Comparison of ENCODE assay signal across 17 cellular contexts in genomic region chr9:92564479-92564878, GRCh38. TPM values are rescaled to one million over a fixed set of nuclear protein-coding genes. Genes with fewer than 3 reads are reported as not detected.
A peak's percentile ranks its signal among the peaks of the same experiment; 100 is the strongest.
DNase-seq lines count a peak whose midpoint lies in the region; ATAC-seq and TF ChIP-seq lines count a peak whose summit lies in the region.
"Had no signal": no experiment of that assay in that cellular context is flagged by ENCODE, and none has a peak within 500 bp of the region (broad histone marks: within the 10 kb centered on the region; RNA-seq: fewer than 3 reads in every experiment).

No MANE protein-coding gene starts in this region.

- H3K27ac ChIP-seq in mesenchymal stem cell (ENCODE audit: low read length, poor library complexity, severe bottlenecking) (no peak overlapping the region), MM.1S (ENCODE audit: low read length) (no peak overlapping the region)
- H3K27ac ChIP-seq: lower lobe of right lung had no signal

- H3K4me3 ChIP-seq in astrocyte of the cerebellum (ENCODE audit: low read depth, low read length) (no peak overlapping the region), mesenchymal stem cell (ENCODE audit: insufficient read depth in 1 of 2, low read depth in 1 of 2, low read length in 2 of 2) (no peak overlapping the region), MM.1S (ENCODE audit: low read length) (no peak overlapping the region)
- H3K4me3 ChIP-seq: lower lobe of right lung had no signal

- H2AFZ ChIP-seq in mesenchymal stem cell (ENCODE audit: low read depth, low read length): no peak overlapping the region
- no peak overlapping the region for H2AFZ ChIP-seq in MM.1S (ENCODE audit: low read length)

- H2BK5ac ChIP-seq in mesenchymal stem cell (ENCODE audit: low read depth, low read length, poor library complexity, severe bottlenecking): no peak overlapping the region

- H3K9ac ChIP-seq in mesenchymal stem cell (ENCODE audit: low read length): no peak overlapping the region
- no peak overlapping the region for H3K9ac ChIP-seq in MM.1S (ENCODE audit: low read length)

- peaks cover 3% of the 10 kb centered on the region for H3K4me1 ChIP-seq in mesenchymal stem cell (ENCODE audit: control insufficient read depth, insufficient read depth, low read depth, low read length)
- no peaks in the 10 kb centered on the region for H3K4me1 ChIP-seq in MM.1S (ENCODE audit: low read length)
- H3K4me1 ChIP-seq: lower lobe of right lung had no signal

- no peak overlapping the region for H3K23ac ChIP-seq in mesenchymal stem cell (ENCODE audit: low read length in 2 of 2)

- H3K27me3 ChIP-seq in mesenchymal stem cell (ENCODE audit: control insufficient read depth in 1 of 2, insufficient read depth in 1 of 2, low read length in 2 of 2): no peaks in the 10 kb centered on the region
- no peaks in the 10 kb centered on the region for H3K27me3 ChIP-seq in MM.1S (replicated peaks; ENCODE audit: insufficient read depth, low read length)

- no peak overlapping the region for H2BK15ac ChIP-seq in mesenchymal stem cell (ENCODE audit: low read depth, poor library complexity, severe bottlenecking)

- H3K9me3 ChIP-seq in mesenchymal stem cell (ENCODE audit: control insufficient read depth, low read length): no peaks in the 10 kb centered on the region
- H3K9me3 ChIP-seq in MM.1S (replicated peaks; ENCODE audit: insufficient read depth, low read length): no peaks in the 10 kb centered on the region

- TF ChIP-seq CTCF in astrocyte of the cerebellum (IDR thresholded peaks at IDR 0.05; ENCODE audit: low read depth, low read length, missing control alignments): no peak
- TF ChIP-seq CTCF in MM.1S (IDR thresholded peaks at IDR 0.05; ENCODE audit: low read length): no peak

- DNase-seq in ELR (ENCODE audit: low read depth) (peak; percentile 8), NCI-H2029 (lab: John Stamatoyannopoulos, UW) (peak; percentile 83), astrocyte of the cerebellum (ENCODE audit: low read depth) (peak; percentile 75), mesenchymal stem cell (peak; percentile 55), germinal center (ENCODE audit: low spot score) (no peak), nucleus accumbens (lab: John Stamatoyannopoulos, UW) (no peak), MM.1S (no peak)
- DNase-seq: activated CD4-positive, CD25-positive, alpha-beta regulatory T cell treated with anti-CD3 and anti-CD28 coated beads, Interleukin-2, amount 50 U/mL, for 72 hours; cerebellar nuclear complex; lower lobe of right lung; NCI-H510A; right cardiac atrium; stimulated activated CD4-positive, alpha-beta T cell treated with anti-CD3 and anti-CD28 coated beads, Interleukin-2, amount 100 ng/mL, for 48 hours; T-helper 1 cell; trophoblast cell had no signal

- H3K18ac ChIP-seq in mesenchymal stem cell (ENCODE audit: low read depth in 1 of 2, low read length in 2 of 2): no peak overlapping the region

- no peak overlapping the region for H2AK5ac ChIP-seq in mesenchymal stem cell (ENCODE audit: low read length, severe bottlenecking)

- H2BK12ac ChIP-seq in mesenchymal stem cell (ENCODE audit: low read length in 2 of 2): no peak overlapping the region

- peaks cover 6% of the 10 kb centered on the region; the same call in 1 of the 2 replicates for H3F3A ChIP-seq in MM.1S (ENCODE audit: insufficient read depth, low read length)

- no peak for ATAC-seq in HG03175 (IDR thresholded peaks at IDR 0.05; ENCODE audit: unreplicated experiment)
- ATAC-seq: activated naive CD4-positive, alpha-beta T cell treated with anti-CD3 and anti-CD28 coated beads, Interleukin-2, amount 50 U/mL, for 72 hours; lower lobe of right lung had no signal

- H3K36me3 ChIP-seq in mesenchymal stem cell (ENCODE audit: control insufficient read depth in 1 of 2, insufficient read depth in 2 of 2, low read depth in 1 of 2, low read length in 2 of 2) (no peaks in the 10 kb centered on the region), MM.1S (replicated peaks; ENCODE audit: insufficient read depth, low read length) (no peaks in the 10 kb centered on the region)
- H3K36me3 ChIP-seq: lower lobe of right lung had no signal

- H3K14ac ChIP-seq in mesenchymal stem cell (ENCODE audit: low read length in 2 of 2): no peak overlapping the region

- no peaks in the 10 kb centered on the region for H3K79me1 ChIP-seq in mesenchymal stem cell (replicated peaks; ENCODE audit: low read length, poor library complexity, severe bottlenecking)

- in situ Hi-C loops in astrocyte of the cerebellum (cut with HindIII; ENCODE audit: low sequenced_read_pairs): no loop called here

- H3K4me2 ChIP-seq in mesenchymal stem cell (ENCODE audit: low read length, poor library complexity, severe bottlenecking) (no peak overlapping the region), MM.1S (ENCODE audit: low read depth, low read length) (no peak overlapping the region)

- H4K91ac ChIP-seq in mesenchymal stem cell (ENCODE audit: low read length): no peak overlapping the region

- H2BK120ac ChIP-seq in mesenchymal stem cell (ENCODE audit: low read depth, low read length): no peak overlapping the region

- H3K9me2 ChIP-seq in MM.1S (replicated peaks; ENCODE audit: insufficient read depth, low read length): no peaks in the 10 kb centered on the region

- H4K8ac ChIP-seq in mesenchymal stem cell (ENCODE audit: low read length): no peak overlapping the region

- no peaks in the 10 kb centered on the region for H3K79me2 ChIP-seq in MM.1S (ENCODE audit: low read length)

- no peak overlapping the region for H3K4ac ChIP-seq in mesenchymal stem cell (ENCODE audit: low read depth in 1 of 2, low read length in 2 of 2)

- H4K20me1 ChIP-seq in MM.1S (ENCODE audit: insufficient read depth, low read length): no peaks in the 10 kb centered on the region

RNA-seq across cellular contexts. Expression of gene ECM2, which starts 28.7 kb away (rescaled TPM):
- polyA plus RNA-seq in mesenchymal stem cell (2013, experiment 1 of 2): 0.18 TPM
- 0.25 TPM for polyA plus RNA-seq in mesenchymal stem cell (2013, experiment 2 of 2)

Comparison
In these comparisons a context has a peak if more than half of its experiments do, and no peak if none do; other contexts are left out.
1. DNase-seq: peak in ELR (single experiment), NCI-H2029 (single experiment), astrocyte of the cerebellum (single experiment) and mesenchymal stem cell (single experiment); none in germinal center (single experiment), nucleus accumbens (0 of 56) and MM.1S (single experiment).